ENCODE assay signal across 8 cellular contexts in the genomic region with DNA sequence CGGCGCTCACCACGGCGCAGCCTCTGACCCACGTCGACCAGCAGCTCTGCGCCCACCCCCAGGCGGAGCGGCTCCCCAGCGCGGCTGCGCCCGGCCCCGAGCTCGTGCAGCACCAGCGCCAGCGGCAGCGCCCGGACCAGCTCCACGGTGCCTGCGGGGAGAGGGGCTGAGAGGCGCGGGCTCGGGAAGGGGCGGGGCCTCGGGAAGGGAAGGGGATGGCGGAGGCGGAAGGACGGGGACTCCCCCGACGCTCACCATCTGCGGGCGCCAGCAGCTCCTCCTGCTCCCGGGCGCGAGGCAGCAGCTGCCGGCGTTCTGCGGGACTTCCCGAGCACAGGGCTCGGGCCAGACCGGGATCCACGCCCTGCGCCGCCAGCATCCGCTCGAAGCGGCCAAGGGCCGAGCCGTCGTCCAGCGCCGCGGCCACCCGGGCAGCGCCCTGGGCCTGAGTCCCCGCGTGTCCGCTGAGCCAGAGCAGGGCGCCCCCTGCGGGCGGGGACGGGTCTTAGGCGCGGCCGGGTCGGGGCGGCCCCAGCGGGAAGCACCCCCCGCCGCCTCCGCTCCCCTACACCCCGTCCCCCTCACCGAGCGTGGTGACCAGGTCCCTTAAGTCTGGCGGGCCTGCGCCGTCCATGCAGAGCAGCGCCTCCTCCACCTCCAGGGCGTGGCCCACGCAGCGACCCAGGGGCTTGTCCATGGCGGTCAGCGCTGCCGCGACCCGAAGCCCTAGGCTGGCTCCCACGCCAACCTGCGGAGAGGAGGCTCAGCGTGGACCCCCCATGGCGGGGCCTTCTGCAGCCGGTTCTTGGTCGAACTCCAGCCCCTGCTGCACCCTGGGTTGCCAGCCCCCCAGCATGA. TPM values are rescaled to one million over a fixed set of nuclear protein-coding genes. Genes with fewer than 3 reads are reported as not detected.
A peak's percentile ranks its signal among the peaks of the same experiment; 100 is the strongest.
DNase-seq lines count a peak whose midpoint lies in the region; ATAC-seq and TF ChIP-seq lines count a peak whose summit lies in the region.

No MANE protein-coding gene starts in this region.

- ATAC-seq in GM18502 (IDR thresholded peaks at IDR 0.05; ENCODE audit: poor library complexity, unreplicated experiment): peak; percentile 31
- ATAC-seq in HG02970 (IDR thresholded peaks at IDR 0.05; ENCODE audit: low FRiP score, unreplicated experiment): peak; percentile 32

- POLR2A ChIA-PET in A673 (lab: Charles Lee; ENCODE audit: low non-redundant PET): interaction anchor here (0.7 to 1.0 kb wide), 3 partner anchors 17 to 282 kb away, joined by 4 to 8 read pairs (median 4); a partner anchor contains a TSS

- peak overlapping the region; percentile 65 for H3K4me3 ChIP-seq in A673 (ENCODE audit: low read depth, low read length, poor library complexity, severe bottlenecking)

- intact Hi-C loops in A673 (cut with micrococcal nuclease; ENCODE audit: unreplicated experiment): no loop called here

- peaks cover 16% of the 10 kb centered on the region for H3K27me3 ChIP-seq in A673 (replicated peaks; ENCODE audit: insufficient read depth, low read depth, low read length, poor library complexity)

- H3K9me3 ChIP-seq in A673 (ENCODE audit: low read depth, low read length, poor library complexity, severe bottlenecking): no peaks in the 10 kb centered on the region

- H3K4me1 ChIP-seq in A673 (ENCODE audit: insufficient read depth, low read length, poor library complexity, severe bottlenecking): peaks cover 30% of the 10 kb centered on the region

- H3K36me3 ChIP-seq in A673 (ENCODE audit: insufficient read depth, low read length, poor library complexity, severe bottlenecking): peaks cover 35% of the 10 kb centered on the region

- CTCF ChIA-PET in A673 (lab: Charles Lee): interaction anchor here (0.6 to 2.2 kb wide), 13 partner anchors 9 to 284 kb away, joined by 3 to 20 read pairs (median 8); a partner anchor contains a TSS

- BruUV-seq in A673 (replicated peaks; lab: Mats Ljungman, UMichigan): no TSS peak

- TF ChIP-seq CTCF in A673 (conservative IDR thresholded peaks at IDR 0.05; ENCODE audit: low read depth, low read length): peak; percentile 62

- H3K27ac ChIP-seq in A673 (ENCODE audit: low read depth, low read length, poor library complexity, severe bottlenecking) (peak overlapping the region; percentile 90), cingulate gyrus (ENCODE audit: low read depth, low read length) (peak overlapping the region; percentile 83)

- DNase-seq in A673 (ENCODE audit: low spot score) (peak; percentile 90), NCI-H2227 (lab: John Stamatoyannopoulos, UW; ENCODE audit: unreplicated experiment) (peak; percentile 80), left kidney (ENCODE audit: low read depth, low spot score) (peak; percentile 94)
- peak; percentile 84 to 88 for DNase-seq in activated CD4-positive, alpha-beta T cell treated with anti-CD3 and anti-CD28 coated beads for 4 hours
- DNase-seq in stimulated activated CD4-positive, alpha-beta T cell treated with anti-CD3 and anti-CD28 coated beads, Interleukin-2, amount 100 ng/mL, for 48 hours: peak; percentile 78 to 84

RNA-seq across cellular contexts. Expression of a gene that starts 0.8 kb away (rescaled TPM):
- 0.44 and 5.4 TPM in 2 replicates for total RNA-seq in A673 (2021)

RNA-seq across cellular contexts. Expression of a gene that starts 3.6 kb away (rescaled TPM):
- total RNA-seq in A673 (2021): 0.58 and 0.98 TPM in 2 replicates

RNA-seq across cellular contexts. Expression of a gene that starts 18.2 kb away (rescaled TPM):
- total RNA-seq in A673 (2021): 135 TPM in 2 replicates

RNA-seq across cellular contexts. Expression of a gene that starts 18.7 kb away (rescaled TPM):
- total RNA-seq in A673 (2021): 79.2 and 79.3 TPM in 2 replicates

RNA-seq across cellular contexts. Expression of a gene that starts 19.5 kb away (rescaled TPM):
- 1.4 and 1.6 TPM in 2 replicates for total RNA-seq in A673 (2021)

Comparison
In these comparisons a context has a peak if more than half of its experiments do, and no peak if none do; other contexts are left out.
1. Peak in every context shown above with its lines: DNase-seq, ATAC-seq, H3K4me3 ChIP-seq and H3K27ac ChIP-seq.